ENCODE assay signal across 32 cellular contexts in the genomic region with DNA sequence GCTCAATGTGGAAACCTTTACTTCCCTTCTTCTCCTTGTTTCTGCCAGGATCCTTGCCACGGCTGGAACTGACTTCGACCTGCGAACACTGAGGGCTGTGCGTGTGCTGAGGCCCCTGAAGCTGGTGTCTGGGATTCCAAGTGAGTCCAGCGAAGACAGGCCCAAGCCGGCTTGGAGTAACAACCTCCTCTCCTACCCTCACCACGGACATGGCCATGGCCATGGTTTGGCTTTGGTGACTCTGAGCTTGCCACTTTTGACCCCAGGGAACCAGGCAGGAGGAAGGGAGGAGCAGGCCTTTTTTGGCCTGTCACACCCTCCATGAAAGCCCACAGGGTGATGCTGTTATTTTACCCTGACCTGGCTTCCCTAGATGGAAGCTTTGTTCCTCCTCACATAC. TPM values are rescaled to one million over a fixed set of nuclear protein-coding genes. Genes with fewer than 3 reads are reported as not detected.
"Had no signal": no experiment of that assay in that cellular context is flagged by ENCODE, and none has a peak within 500 bp of the region (broad histone marks: within the 10 kb centered on the region; RNA-seq: fewer than 3 reads in every experiment).

No MANE protein-coding gene starts in this region.

- H3K4me3 Mint-ChIP-seq: naive thymus-derived CD8-positive, alpha-beta T cell; natural killer cell treated with Interleukin-12 subunit alpha and Interleukin-12 subunit beta and Interleukin-15 and Interleukin-18, amount 100 ng/mL, for 72 hours; nephron progenitor cell; neural crest cell; stimulated activated effector memory CD8-positive, alpha-beta T cell treated with anti-CD3 and anti-CD28 coated beads, Interleukin-12 subunit alpha, Interleukin-12 subunit beta, amount 100 ng/mL, for 72 hours; stimulated activated naive B cell treated with anti-CD40 and anti-IgM and Interleukin-4, amounts not matched to agents 10 μg/mL and 1 μg/mL and 100 μg/mL, for 72 hours; stimulated activated naive CD8-positive, alpha-beta T cell treated with anti-CD3 and anti-CD28 coated beads, Interleukin-15, Interleukin-2, amounts not matched to agents 100 ng/mL and 50 ng/mL, for 24 hours had no signal

- H3K27me3 ChIP-seq: neutrophil, ovary, right lobe of liver, thyroid gland, tibial nerve, upper lobe of right lung, uterus had no signal

- ATAC-seq: naive thymus-derived CD8-positive, alpha-beta T cell; psoas muscle; right cardiac atrium; right lobe of liver; stimulated activated effector memory CD8-positive, alpha-beta T cell treated with anti-CD3 and anti-CD28 coated beads, Interleukin-12 subunit alpha, Interleukin-12 subunit beta, amount 100 ng/mL, for 72 hours; stimulated activated naive B cell treated with anti-CD40 and anti-IgM and Interleukin-4, amounts not matched to agents 10 μg/mL and 1 μg/mL and 100 μg/mL, for 72 hours; upper lobe of right lung had no signal

- H3K9me3 Mint-ChIP-seq: naive thymus-derived CD8-positive, alpha-beta T cell; natural killer cell treated with Interleukin-12 subunit alpha and Interleukin-12 subunit beta and Interleukin-15 and Interleukin-18, amount 100 ng/mL, for 72 hours; nephron progenitor cell; neural crest cell; stimulated activated effector memory CD8-positive, alpha-beta T cell treated with anti-CD3 and anti-CD28 coated beads, Interleukin-12 subunit alpha, Interleukin-12 subunit beta, amount 100 ng/mL, for 72 hours; stimulated activated naive B cell treated with anti-CD40 and anti-IgM and Interleukin-4, amounts not matched to agents 10 μg/mL and 1 μg/mL and 100 μg/mL, for 72 hours; stimulated activated naive CD8-positive, alpha-beta T cell treated with anti-CD3 and anti-CD28 coated beads, Interleukin-15, Interleukin-2, amounts not matched to agents 100 ng/mL and 50 ng/mL, for 24 hours had no signal

- H3K36me3 ChIP-seq: neutrophil, ovary, right lobe of liver, sigmoid colon, stomach, thoracic aorta, thyroid gland, tibial nerve, upper lobe of right lung, uterus had no signal

- H3K4me1 ChIP-seq: parathyroid adenoma, psoas muscle, right lobe of liver, sigmoid colon, stomach, thyroid gland, tibial nerve, upper lobe of right lung, uterus had no signal

- H3K9me3 ChIP-seq: neutrophil, ovary, psoas muscle, right lobe of liver, sigmoid colon, stomach, thoracic aorta, thyroid gland, tibial nerve, upper lobe of right lung, uterus had no signal

- H3K27ac ChIP-seq: neutrophil, ovary, parathyroid adenoma, psoas muscle, right lobe of liver, sigmoid colon, stomach, thoracic aorta, thyroid gland, tibial nerve, upper lobe of right lung, uterus had no signal

- H3K36me3 Mint-ChIP-seq: naive thymus-derived CD8-positive, alpha-beta T cell; natural killer cell treated with Interleukin-12 subunit alpha and Interleukin-12 subunit beta and Interleukin-15 and Interleukin-18, amount 100 ng/mL, for 72 hours; stimulated activated effector memory CD8-positive, alpha-beta T cell treated with anti-CD3 and anti-CD28 coated beads, Interleukin-12 subunit alpha, Interleukin-12 subunit beta, amount 100 ng/mL, for 72 hours; stimulated activated naive B cell treated with anti-CD40 and anti-IgM and Interleukin-4, amounts not matched to agents 10 μg/mL and 1 μg/mL and 100 μg/mL, for 72 hours had no signal

- DNase-seq: naive thymus-derived CD8-positive, alpha-beta T cell; nephron progenitor cell; nucleus accumbens; ovary; posterior cingulate gyrus; psoas muscle; right cardiac atrium; right lobe of liver; sigmoid colon; small intestine; stimulated activated CD4-positive, alpha-beta T cell treated with anti-CD3 and anti-CD28 coated beads, Interleukin-15, amount 100 ng/mL, for 24 hours; stimulated activated CD4-positive, alpha-beta T cell treated with anti-CD3 and anti-CD28 coated beads, Interleukin-2, amount 100 ng/mL, for 24 hours; stimulated activated CD4-positive, alpha-beta T cell treated with anti-CD3 and anti-CD28 coated beads, Interleukin-2, amount 100 ng/mL, for 48 hours; stimulated activated CD4-positive, alpha-beta T cell treated with anti-CD3 and anti-CD28 coated beads, Interleukin-4, amount 100 ng/mL, for 24 hours; stimulated activated naive B cell treated with anti-CD40 and anti-IgM and Interleukin-4, amounts not matched to agents 10 μg/mL and 1 μg/mL and 100 μg/mL, for 72 hours; stimulated activated naive CD4-positive, alpha-beta T cell treated with Interleukin-2 at 50 U/mL for 16 hours; stomach; thyroid gland; trophoblast cell; upper lobe of right lung; uterus had no signal

- H3K4me3 ChIP-seq: ovary, psoas muscle, right lobe of liver, sigmoid colon, stomach, thoracic aorta, thyroid gland, tibial nerve, upper lobe of right lung, uterus had no signal

- H3K27ac Mint-ChIP-seq: naive thymus-derived CD8-positive, alpha-beta T cell; natural killer cell treated with Interleukin-12 subunit alpha and Interleukin-12 subunit beta and Interleukin-15 and Interleukin-18, amount 100 ng/mL, for 72 hours; nephron progenitor cell; progenitor cell of endocrine pancreas; stimulated activated effector memory CD8-positive, alpha-beta T cell treated with anti-CD3 and anti-CD28 coated beads, Interleukin-12 subunit alpha, Interleukin-12 subunit beta, amount 100 ng/mL, for 72 hours; stimulated activated naive B cell treated with anti-CD40 and anti-IgM and Interleukin-4, amounts not matched to agents 10 μg/mL and 1 μg/mL and 100 μg/mL, for 72 hours; stimulated activated naive CD8-positive, alpha-beta T cell treated with anti-CD3 and anti-CD28 coated beads, Interleukin-15, Interleukin-2, amounts not matched to agents 100 ng/mL and 50 ng/mL, for 24 hours had no signal

- H3K4me1 Mint-ChIP-seq: neural crest cell; stimulated activated effector memory CD8-positive, alpha-beta T cell treated with anti-CD3 and anti-CD28 coated beads, Interleukin-12 subunit alpha, Interleukin-12 subunit beta, amount 100 ng/mL, for 72 hours; stimulated activated naive B cell treated with anti-CD40 and anti-IgM and Interleukin-4, amounts not matched to agents 10 μg/mL and 1 μg/mL and 100 μg/mL, for 72 hours had no signal

RNA-seq across cellular contexts. Expression of a gene that starts 35.5 kb away (rescaled TPM):
- total RNA-seq: naive thymus-derived CD8-positive, alpha-beta T cell; omental fat pad; right lobe of liver; subcutaneous adipose tissue had no signal
